Comparison of ENCODE assay signal across 14 cellular contexts in genomic region chr17:72370819-72371218, GRCh38.
DNase-seq lines count a peak whose midpoint lies in the region; ATAC-seq and TF ChIP-seq lines count a peak whose summit lies in the region.
"Had no signal": no experiment of that assay in that cellular context is flagged by ENCODE, and none has a peak within 500 bp of the region (broad histone marks: within the 10 kb centered on the region; RNA-seq: fewer than 3 reads in every experiment).

No MANE protein-coding gene starts in this region.

- no peak overlapping the region for H3K4me3 ChIP-seq in AG09309 (ENCODE audit: control insufficient read depth, low read depth, low read length)
- H3K4me3 ChIP-seq: BLaER1 treated with 17β-estradiol and CSF1 and Interleukin-3, amounts not matched to agents 10 nM and 100 nM had no signal

- H3K27ac Mint-ChIP-seq in activated CD4-positive, alpha-beta memory T cell treated with anti-CD3 and anti-CD28 coated beads, Interleukin-2, amount 10 ng/mL, durations not matched to agents 7 days and 5 days, result no peak overlapping the region

- peak; percentile 56 for DNase-seq in AG09309 (ENCODE audit: low read depth)
- DNase-seq in LHCN-M2 (ENCODE audit: low read depth), result peak; percentile 65
- DNase-seq in astrocyte of the hippocampus (ENCODE audit: low read depth, low spot score), result peak; percentile 69
- peak; percentile 28 for DNase-seq in kidney glomerular epithelial cell (lab: John Stamatoyannopoulos, UW)
- no peak for DNase-seq in activated CD4-positive, alpha-beta memory T cell treated with anti-CD3 and anti-CD28 coated beads, Interleukin-2, amount 10 ng/mL, durations not matched to agents 7 days and 5 days
- DNase-seq in head of caudate nucleus, result no peak
- DNase-seq: activated CD4-positive, CD25-positive, alpha-beta regulatory T cell; DND-41; glutamatergic neuron; Kasumi-1; NCI-H2107 had no signal

- intact Hi-C loops in head of caudate nucleus (cut with DNase I), result no loop called here

- POLR2A ChIA-PET in activated CD4-positive, alpha-beta memory T cell treated with anti-CD3 and anti-CD28 coated beads, Interleukin-2, amount 10 ng/mL, durations not matched to agents 7 days and 5 days (lab: Charles Lee), result no interaction called here

- TF ChIP-seq CTCF in AG09309 (IDR thresholded peaks at IDR 0.05; ENCODE audit: control insufficient read depth, insufficient read depth, low read depth, low read length, missing control alignments), result no peak

- CTCF ChIA-PET in activated CD4-positive, alpha-beta memory T cell treated with anti-CD3 and anti-CD28 coated beads, Interleukin-2, amount 10 ng/mL, durations not matched to agents 7 days and 5 days (lab: Charles Lee), result no interaction called here

- no peak overlapping the region for H3K4me3 Mint-ChIP-seq in activated CD4-positive, alpha-beta memory T cell treated with anti-CD3 and anti-CD28 coated beads, Interleukin-2, amount 10 ng/mL, durations not matched to agents 7 days and 5 days

- H3K27me3 Mint-ChIP-seq in activated CD4-positive, alpha-beta memory T cell treated with anti-CD3 and anti-CD28 coated beads, Interleukin-2, amount 10 ng/mL, durations not matched to agents 7 days and 5 days, result no peaks in the 10 kb centered on the region

- no peaks in the 10 kb centered on the region for H3K36me3 Mint-ChIP-seq in activated CD4-positive, alpha-beta memory T cell treated with anti-CD3 and anti-CD28 coated beads, Interleukin-2, amount 10 ng/mL, durations not matched to agents 7 days and 5 days (ENCODE audit: low read depth)

- ATAC-seq in HG03378 (IDR thresholded peaks at IDR 0.05; ENCODE audit: unreplicated experiment), result no peak
- ATAC-seq in GM19023 (IDR thresholded peaks at IDR 0.05; ENCODE audit: unreplicated experiment), result no peak

- no peaks in the 10 kb centered on the region for H3K4me1 Mint-ChIP-seq in activated CD4-positive, alpha-beta memory T cell treated with anti-CD3 and anti-CD28 coated beads, Interleukin-2, amount 10 ng/mL, durations not matched to agents 7 days and 5 days

- H3K9me3 Mint-ChIP-seq in activated CD4-positive, alpha-beta memory T cell treated with anti-CD3 and anti-CD28 coated beads, Interleukin-2, amount 10 ng/mL, durations not matched to agents 7 days and 5 days, result no peaks in the 10 kb centered on the region

Comparison
In these comparisons a context has a peak if more than half of its experiments do, and no peak if none do; other contexts are left out.
1. DNase-seq: peak in AG09309 (single experiment), LHCN-M2 (single experiment), astrocyte of the hippocampus (single experiment) and kidney glomerular epithelial cell (single experiment); none in activated CD4-positive, alpha-beta memory T cell treated with anti-CD3 and anti-CD28 coated beads, Interleukin-2, amount 10 ng/mL, durations not matched to agents 7 days and 5 days (single experiment) and head of caudate nucleus (0 of 42).